In the genomic region with DNA sequence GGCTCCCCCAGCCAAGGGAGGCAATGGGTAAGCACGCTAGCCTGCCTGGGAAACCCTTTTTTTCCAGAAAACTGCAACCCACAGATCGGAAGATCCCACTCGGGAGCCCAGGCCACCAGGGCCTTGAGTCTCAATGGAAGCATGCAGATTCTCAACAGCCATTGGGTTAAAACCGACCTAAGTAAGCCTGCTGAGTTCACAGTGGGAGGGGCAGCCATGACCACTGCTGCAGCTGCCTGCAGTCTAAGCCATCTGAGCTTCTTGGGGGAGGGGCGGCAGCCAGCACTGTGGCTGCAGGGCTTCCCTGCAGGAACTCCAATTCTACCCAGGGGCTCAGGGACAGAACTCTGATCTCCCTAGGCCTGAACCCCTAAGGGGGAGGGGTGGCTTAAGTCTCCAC, we compare ENCODE assay signal across 21 cellular contexts.
"Had no signal": no experiment of that assay in that cellular context is flagged by ENCODE, and none has a peak within 500 bp of the region (broad histone marks: within the 10 kb centered on the region; RNA-seq: fewer than 3 reads in every experiment).

No MANE protein-coding gene starts in this region.

- H3K27me3 Mint-ChIP-seq: activated CD4-positive, alpha-beta T cell treated with anti-CD3 and anti-CD28 coated beads, Interleukin-2, amount 10 ng/mL, durations not matched to agents 24 days and 14 days; natural killer cell treated with Interleukin-12 subunit alpha and Interleukin-12 subunit beta and Interleukin-15 and Interleukin-18, amount 100 ng/mL, for 72 hours had no signal

- ATAC-seq: effector memory CD8-positive, alpha-beta T cell; heart left ventricle; natural killer cell treated with Interleukin-12 subunit alpha and Interleukin-12 subunit beta and Interleukin-15 and Interleukin-18, amount 100 ng/mL, for 72 hours; right cardiac atrium; stimulated activated naive B cell treated with anti-CD40 and anti-IgM and Interleukin-4, amounts not matched to agents 10 μg/mL and 1 μg/mL and 100 μg/mL, for 72 hours had no signal

- H3K4me1 ChIP-seq: heart left ventricle, prostate gland, tibial nerve, uterus had no signal

- H3K4me3 Mint-ChIP-seq: activated CD4-positive, alpha-beta T cell treated with anti-CD3 and anti-CD28 coated beads, Interleukin-2, amount 10 ng/mL, durations not matched to agents 24 days and 14 days; activated naive CD8-positive, alpha-beta T cell treated with anti-CD3 and anti-CD28 coated beads for 36 hours; effector memory CD8-positive, alpha-beta T cell; immature natural killer cell; natural killer cell treated with Interleukin-12 subunit alpha and Interleukin-12 subunit beta and Interleukin-15 and Interleukin-18, amount 100 ng/mL, for 72 hours; stimulated activated naive B cell treated with anti-CD40 and anti-IgM and Interleukin-4, amounts not matched to agents 10 μg/mL and 1 μg/mL and 100 μg/mL, for 72 hours had no signal

- H3K27ac ChIP-seq: brain microvascular endothelial cell, epithelial cell of prostate, heart left ventricle, prostate gland, skin epidermis, tibial nerve, uterus had no signal

- H3K27me3 ChIP-seq: brain microvascular endothelial cell, heart left ventricle, tibial nerve, uterus had no signal

- H3K9me3 ChIP-seq: prostate gland, uterus had no signal

- H3K27ac Mint-ChIP-seq: activated CD4-positive, alpha-beta T cell treated with anti-CD3 and anti-CD28 coated beads, Interleukin-2, amount 10 ng/mL, durations not matched to agents 24 days and 14 days; activated naive CD8-positive, alpha-beta T cell treated with anti-CD3 and anti-CD28 coated beads for 36 hours; effector memory CD8-positive, alpha-beta T cell; immature natural killer cell; natural killer cell treated with Interleukin-12 subunit alpha and Interleukin-12 subunit beta and Interleukin-15 and Interleukin-18, amount 100 ng/mL, for 72 hours; stimulated activated naive B cell treated with anti-CD40 and anti-IgM and Interleukin-4, amounts not matched to agents 10 μg/mL and 1 μg/mL and 100 μg/mL, for 72 hours had no signal

- DNase-seq: activated CD4-positive, alpha-beta T cell treated with anti-CD3 and anti-CD28 coated beads, Interleukin-2, amount 10 ng/mL, durations not matched to agents 24 days and 14 days; activated CD8-positive, alpha-beta memory T cell treated with anti-CD3 and anti-CD28 coated beads, Interleukin-2, amount 50 U/mL, for 48 hours; activated naive CD8-positive, alpha-beta T cell treated with anti-CD3 and anti-CD28 coated beads for 36 hours; anterior cingulate cortex; brain microvascular endothelial cell; effector memory CD8-positive, alpha-beta T cell; foreskin melanocyte; heart left ventricle; immature natural killer cell; right cardiac atrium; stimulated activated CD4-positive, alpha-beta T cell treated with anti-CD3 and anti-CD28 coated beads, Interleukin-15, amount 100 ng/mL, for 24 hours; stimulated activated CD4-positive, alpha-beta T cell treated with anti-CD3 and anti-CD28 coated beads, Interleukin-4, amount 100 ng/mL, for 1 hour; stimulated activated naive B cell treated with anti-CD40 and anti-IgM and Interleukin-4, amounts not matched to agents 10 μg/mL and 1 μg/mL and 100 μg/mL, for 72 hours; T-helper 1 cell; T1000; uterus had no signal

- H3K4me1 Mint-ChIP-seq: activated CD4-positive, alpha-beta T cell treated with anti-CD3 and anti-CD28 coated beads, Interleukin-2, amount 10 ng/mL, durations not matched to agents 24 days and 14 days; activated naive CD8-positive, alpha-beta T cell treated with anti-CD3 and anti-CD28 coated beads for 36 hours; immature natural killer cell; stimulated activated naive B cell treated with anti-CD40 and anti-IgM and Interleukin-4, amounts not matched to agents 10 μg/mL and 1 μg/mL and 100 μg/mL, for 72 hours had no signal

- H3K4me3 ChIP-seq: heart left ventricle, prostate gland, skin epidermis, tibial nerve, uterus had no signal

- H3K36me3 Mint-ChIP-seq: activated naive CD8-positive, alpha-beta T cell treated with anti-CD3 and anti-CD28 coated beads for 36 hours; immature natural killer cell; stimulated activated naive B cell treated with anti-CD40 and anti-IgM and Interleukin-4, amounts not matched to agents 10 μg/mL and 1 μg/mL and 100 μg/mL, for 72 hours had no signal

- H3K36me3 ChIP-seq: brain microvascular endothelial cell, heart left ventricle, prostate gland, tibial nerve, uterus had no signal
